17 cellular contexts compared by ENCODE assay signal in the genomic region with DNA sequence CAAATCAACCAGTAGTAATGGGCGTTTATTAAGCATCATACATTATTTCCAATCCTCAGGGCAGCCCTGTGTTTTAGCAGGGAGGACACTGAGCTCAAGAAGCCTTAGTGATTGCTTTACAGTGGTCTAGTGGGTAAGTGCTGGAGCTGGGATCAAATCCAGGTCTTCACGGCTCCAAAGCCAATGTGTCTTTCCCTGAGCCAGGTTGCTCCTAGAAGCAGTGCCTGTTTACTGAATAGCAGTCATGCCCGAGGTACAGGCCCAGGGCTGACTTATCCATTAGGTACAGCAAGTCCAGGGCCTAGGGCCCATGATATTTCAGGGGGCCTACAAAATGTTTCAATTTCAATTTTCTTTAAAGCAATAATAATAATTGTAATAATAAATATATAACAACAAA. TPM values are rescaled to one million over a fixed set of nuclear protein-coding genes. Genes with fewer than 3 reads are reported as not detected.
A peak's percentile ranks its signal among the peaks of the same experiment; 100 is the strongest.
DNase-seq lines count a peak whose midpoint lies in the region; ATAC-seq, FAIRE-seq and TF ChIP-seq lines count a peak whose summit lies in the region.
"Had no signal": no experiment of that assay in that cellular context is flagged by ENCODE, and none has a peak within 500 bp of the region (broad histone marks: within the 10 kb centered on the region; RNA-seq: fewer than 3 reads in every experiment).

No MANE protein-coding gene starts in this region.

- no peak overlapping the region for H3K4me3 Mint-ChIP-seq in activated naive CD8-positive, alpha-beta T cell
- H3K4me3 Mint-ChIP-seq in activated naive CD8-positive, alpha-beta T cell treated with anti-CD3 and anti-CD28 coated beads, Interleukin-2, amount 50 U/mL, for 24 hours: no peak overlapping the region
- H3K4me3 Mint-ChIP-seq: activated CD8-positive, alpha-beta memory T cell treated with anti-CD3 and anti-CD28 coated beads, Interleukin-2, amount 10 ng/mL, durations not matched to agents 7 days and 5 days; HFFc6; nephron had no signal

- intact Hi-C loops in prostate gland (cut with DNase I): no loop called here

- peaks cover 11% of the 10 kb centered on the region for H3K4me1 ChIP-seq in hepatocyte (ENCODE audit: insufficient read depth)
- peaks cover 4% of the 10 kb centered on the region for H3K4me1 ChIP-seq in prostate gland (replicated peaks)
- H3K4me1 ChIP-seq: colonic mucosa, gastrocnemius medialis had no signal

- H3K79me2 ChIP-seq in hepatocyte: no peaks in the 10 kb centered on the region

- H2AFZ ChIP-seq in hepatocyte: no peak overlapping the region

- no peak for DNase-seq in activated naive CD8-positive, alpha-beta T cell treated with anti-CD3 and anti-CD28 coated beads, Interleukin-2, amount 50 U/mL, for 24 hours
- no peak for DNase-seq in hepatocyte (ENCODE audit: low spot score)
- no peak for DNase-seq in prostate gland (ENCODE audit: low spot score)
- no peak for DNase-seq in AG08395 (ENCODE audit: low spot score)
- no peak for DNase-seq in D721Med (ENCODE audit: insufficient read length, low spot score)
- DNase-seq in NCI-H187 (lab: John Stamatoyannopoulos, UW): no peak
- DNase-seq: activated naive CD4-positive, alpha-beta T cell; colonic mucosa; gastrocnemius medialis; HFFc6; NCI-H1436 treated with DMSO at 0.1 percent for 48 hours had no signal

- H3K9me2 ChIP-seq in hepatocyte (replicated peaks; ENCODE audit: insufficient read depth): no peaks in the 10 kb centered on the region

- H3K27ac ChIP-seq in VCaP (peak overlapping the region; percentile 73), hepatocyte (peak overlapping the region; percentile 1), prostate gland (peak overlapping the region; percentile 23 to 61)
- H3K27ac ChIP-seq: colonic mucosa, epithelial cell of prostate, gastrocnemius medialis had no signal

- no peak for TF ChIP-seq POLR2A in prostate gland (IDR thresholded peaks at IDR 0.05)

- no peaks in the 10 kb centered on the region for H3K36me3 Mint-ChIP-seq in activated naive CD8-positive, alpha-beta T cell
- H3K36me3 Mint-ChIP-seq in activated naive CD8-positive, alpha-beta T cell treated with anti-CD3 and anti-CD28 coated beads, Interleukin-2, amount 50 U/mL, for 24 hours (ENCODE audit: low read depth): no peaks in the 10 kb centered on the region

- no peak overlapping the region for H3K4me3 ChIP-seq in hepatocyte
- no peak overlapping the region for H3K4me3 ChIP-seq in prostate gland
- H3K4me3 ChIP-seq: colonic mucosa, gastrocnemius medialis had no signal

- peak overlapping the region; percentile 88 for H3K27ac Mint-ChIP-seq in activated naive CD8-positive, alpha-beta T cell
- H3K27ac Mint-ChIP-seq in activated naive CD8-positive, alpha-beta T cell treated with anti-CD3 and anti-CD28 coated beads, Interleukin-2, amount 50 U/mL, for 24 hours: no peak overlapping the region
- H3K27ac Mint-ChIP-seq: HFFc6 had no signal

- no peak for TF ChIP-seq CTCF in VCaP (conservative IDR thresholded peaks at IDR 0.05)
- TF ChIP-seq CTCF in hepatocyte (IDR thresholded peaks at IDR 0.05; ENCODE audit: poor library complexity): no peak
- TF ChIP-seq CTCF in prostate gland (IDR thresholded peaks at IDR 0.05): no peak
- TF ChIP-seq CTCF in D721Med (IDR thresholded peaks at IDR 0.05; ENCODE audit: insufficient read depth, missing control alignments): no peak

- no peaks in the 10 kb centered on the region for H3K27me3 ChIP-seq in hepatocyte
- no peaks in the 10 kb centered on the region for H3K27me3 ChIP-seq in prostate gland (replicated peaks; ENCODE audit: insufficient read depth)
- H3K27me3 ChIP-seq: colonic mucosa, gastrocnemius medialis had no signal

- H3K36me3 ChIP-seq in hepatocyte (replicated peaks; ENCODE audit: insufficient read depth, low read depth): no peaks in the 10 kb centered on the region
- H3K36me3 ChIP-seq in prostate gland: no peaks in the 10 kb centered on the region
- H3K36me3 ChIP-seq: colonic mucosa, gastrocnemius medialis had no signal

- H3K9me3 ChIP-seq in hepatocyte (ENCODE audit: low read depth) (no peaks in the 10 kb centered on the region), prostate gland (no peaks in the 10 kb centered on the region)
- H3K9me3 ChIP-seq: colonic mucosa, gastrocnemius medialis had no signal

- no peaks in the 10 kb centered on the region for H3K9me3 Mint-ChIP-seq in activated naive CD8-positive, alpha-beta T cell (ENCODE audit: low read depth)
- no peaks in the 10 kb centered on the region for H3K9me3 Mint-ChIP-seq in activated naive CD8-positive, alpha-beta T cell treated with anti-CD3 and anti-CD28 coated beads, Interleukin-2, amount 50 U/mL, for 24 hours
- H3K9me3 Mint-ChIP-seq: HFFc6, nephron had no signal

- no peaks in the 10 kb centered on the region for H3K27me3 Mint-ChIP-seq in activated naive CD8-positive, alpha-beta T cell
- no peaks in the 10 kb centered on the region for H3K27me3 Mint-ChIP-seq in activated naive CD8-positive, alpha-beta T cell treated with anti-CD3 and anti-CD28 coated beads, Interleukin-2, amount 50 U/mL, for 24 hours
- H3K27me3 Mint-ChIP-seq: activated CD8-positive, alpha-beta memory T cell treated with anti-CD3 and anti-CD28 coated beads, Interleukin-2, amount 10 ng/mL, durations not matched to agents 7 days and 5 days had no signal

- WGBS in hepatocyte (ENCODE audit: low lambda C conversion rate, missing lambda C conversion rate): 66% methylated on average over 3 of the region's 3 CpGs
- 29% methylated on average over 3 of the region's 3 CpGs for WGBS in prostate gland

- no peaks in the 10 kb centered on the region for H4K20me1 ChIP-seq in hepatocyte (ENCODE audit: insufficient read depth, poor library complexity, severe bottlenecking)

- no peak for FAIRE-seq in D721Med (lab: Jason Lieb, UNC)
- FAIRE-seq: HTR-8/SVneo had no signal

- no peak for ATAC-seq in activated naive CD8-positive, alpha-beta T cell treated with anti-CD3 and anti-CD28 coated beads, Interleukin-2, amount 50 U/mL, for 24 hours
- ATAC-seq: gastrocnemius medialis had no signal

- H3K4me2 ChIP-seq in hepatocyte: no peak overlapping the region

- H3K4me1 Mint-ChIP-seq in activated naive CD8-positive, alpha-beta T cell (ENCODE audit: low read depth): peaks cover 16% of the 10 kb centered on the region
- H3K4me1 Mint-ChIP-seq in activated naive CD8-positive, alpha-beta T cell treated with anti-CD3 and anti-CD28 coated beads, Interleukin-2, amount 50 U/mL, for 24 hours: peaks cover 6% of the 10 kb centered on the region
- H3K4me1 Mint-ChIP-seq: nephron had no signal

RNA-seq across cellular contexts. Expression of a gene that starts 9.6 kb away (rescaled TPM):
- 26.4 and 35.4 TPM in 2 replicates for total RNA-seq in hepatocyte
- polyA plus RNA-seq in hepatocyte: 24.2 and 26.6 TPM in 2 replicates
- total RNA-seq in prostate gland: 10 to 100 TPM; 14.8 to 51.2 TPM

Comparison
In these comparisons a context has a peak if more than half of its experiments do, and no peak if none do; other contexts are left out.
1. H3K27ac ChIP-seq: peak in every context shown above with its lines; median percentile 73 in VCaP; 42 in prostate gland; 1 in hepatocyte.